Comparison of ENCODE assay signal across 11 cellular contexts in the genomic region with DNA sequence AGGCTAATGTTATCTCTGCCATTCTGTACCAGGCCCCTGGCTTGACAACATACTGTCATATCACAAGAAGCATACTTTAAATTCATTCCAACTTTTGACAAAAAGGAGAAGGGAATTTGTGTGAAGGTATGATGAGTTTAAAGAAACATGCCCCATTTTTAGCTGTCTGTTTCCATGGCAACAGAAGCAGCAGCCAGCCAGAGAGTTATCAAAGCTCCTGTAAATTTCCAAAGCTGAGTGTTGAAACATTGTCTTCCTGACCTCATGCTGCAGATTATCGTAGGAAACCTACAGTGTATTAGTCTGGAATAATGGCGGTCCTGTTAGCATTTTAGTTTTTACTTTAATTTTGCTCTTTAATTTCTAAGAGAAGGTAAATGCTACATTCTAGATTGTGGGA.
A peak's percentile ranks its signal among the peaks of the same experiment; 100 is the strongest.
DNase-seq lines count a peak whose midpoint lies in the region; ATAC-seq and TF ChIP-seq lines count a peak whose summit lies in the region.
"Had no signal": no experiment of that assay in that cellular context is flagged by ENCODE, and none has a peak within 500 bp of the region (broad histone marks: within the 10 kb centered on the region; RNA-seq: fewer than 3 reads in every experiment).

No MANE protein-coding gene starts in this region.

- H3K4me1 Mint-ChIP-seq in activated naive CD4-positive, alpha-beta T cell treated with anti-CD3 and anti-CD28 coated beads, Interleukin-2, amount 50 U/mL, for 24 hours, result peaks cover 71% of the 10 kb centered on the region
- peaks cover 41 to 59% (median 43%) of the 10 kb centered on the region in 3 donors for H3K4me1 Mint-ChIP-seq in T-cell
- H3K4me1 Mint-ChIP-seq in stimulated activated naive CD8-positive, alpha-beta T cell treated with anti-CD3 and anti-CD28 coated beads, Interleukin-15, amount 100 ng/mL, for 72 hours, result peaks cover 41% of the 10 kb centered on the region

- TF ChIP-seq CTCF in fibroblast of the aortic adventitia (IDR thresholded peaks at IDR 0.05; ENCODE audit: insufficient read depth, low read length), result no peak

- H3K36me3 Mint-ChIP-seq in activated naive CD4-positive, alpha-beta T cell treated with anti-CD3 and anti-CD28 coated beads, Interleukin-2, amount 50 U/mL, for 24 hours, result peaks cover 10% of the 10 kb centered on the region
- peaks cover 0 to 4% of the 10 kb centered on the region in 2 donors for H3K36me3 Mint-ChIP-seq in activated naive CD4-positive, alpha-beta T cell treated with anti-CD3 and anti-CD28 coated beads, Interleukin-2, amount 50 U/mL, for 72 hours
- H3K36me3 Mint-ChIP-seq in T-cell, result peaks cover 14% of the 10 kb centered on the region

- H3K9me3 Mint-ChIP-seq in activated naive CD4-positive, alpha-beta T cell treated with anti-CD3 and anti-CD28 coated beads, Interleukin-2, amount 50 U/mL, for 24 hours, result no peaks in the 10 kb centered on the region
- no peaks in the 10 kb centered on the region for H3K9me3 Mint-ChIP-seq in activated naive CD4-positive, alpha-beta T cell treated with anti-CD3 and anti-CD28 coated beads, Interleukin-2, amount 50 U/mL, for 72 hours
- no peaks in the 10 kb centered on the region for H3K9me3 Mint-ChIP-seq in T-cell
- peaks cover 0 to 4% of the 10 kb centered on the region in 2 donors for H3K9me3 Mint-ChIP-seq in stimulated activated naive CD8-positive, alpha-beta T cell treated with anti-CD3 and anti-CD28 coated beads, Interleukin-15, amount 100 ng/mL, for 72 hours

- DNase-seq in activated naive CD4-positive, alpha-beta T cell treated with anti-CD3 and anti-CD28 coated beads, Interleukin-2, amount 50 U/mL, for 72 hours (ENCODE audit: low spot score in 2 of 2), result no peak
- DNase-seq in T-cell (no peak), fibroblast of the aortic adventitia (ENCODE audit: low read depth) (peak; percentile 37), superior temporal gyrus (ENCODE audit: extremely low spot score) (peak; percentile 61), NCI-H2171 (lab: John Stamatoyannopoulos, UW) (no peak)
- no peak for DNase-seq in stimulated activated naive CD8-positive, alpha-beta T cell treated with anti-CD3 and anti-CD28 coated beads, Interleukin-15, amount 100 ng/mL, for 72 hours
- DNase-seq in stimulated activated naive CD4-positive, alpha-beta T cell treated with Interleukin-2 at 50 U/mL for 16 hours (lab: John Stamatoyannopoulos, UW), result no peak
- DNase-seq: activated CD8-positive, alpha-beta memory T cell treated with anti-CD3 and anti-CD28 coated beads, Interleukin-2, amount 50 U/mL, for 4 hours; NCI-H1436 had no signal

- POLR2A ChIA-PET in T-cell (lab: Charles Lee), result interaction anchor here in 1 of 2 donors (0.5 kb wide), 1 partner anchor 396 kb away, joined by 6 read pairs; no protein-coding TSS in a partner anchor

- ATAC-seq in activated naive CD4-positive, alpha-beta T cell treated with anti-CD3 and anti-CD28 coated beads, Interleukin-2, amount 50 U/mL, for 72 hours, result no peak
- ATAC-seq in T-cell (replicated peaks in 1 of 4), result no peak
- ATAC-seq in stimulated activated naive CD8-positive, alpha-beta T cell treated with anti-CD3 and anti-CD28 coated beads, Interleukin-15, amount 100 ng/mL, for 72 hours, result no peak

- H3K4me3 ChIP-seq in fibroblast of the aortic adventitia (ENCODE audit: low read depth, low read length), result no peak overlapping the region
- H3K4me3 ChIP-seq: thoracic aorta had no signal

- peak overlapping the region; percentile 61 for H3K27ac Mint-ChIP-seq in activated naive CD4-positive, alpha-beta T cell treated with anti-CD3 and anti-CD28 coated beads, Interleukin-2, amount 50 U/mL, for 24 hours
- H3K27ac Mint-ChIP-seq in activated naive CD4-positive, alpha-beta T cell treated with anti-CD3 and anti-CD28 coated beads, Interleukin-2, amount 50 U/mL, for 72 hours, result no peak overlapping the region
- peak overlapping the region; percentile 57 to 59 for H3K27ac Mint-ChIP-seq in T-cell
- no peak overlapping the region for H3K27ac Mint-ChIP-seq in stimulated activated naive CD8-positive, alpha-beta T cell treated with anti-CD3 and anti-CD28 coated beads, Interleukin-15, amount 100 ng/mL, for 72 hours

- no peaks in the 10 kb centered on the region for H3K27me3 Mint-ChIP-seq in activated naive CD4-positive, alpha-beta T cell treated with anti-CD3 and anti-CD28 coated beads, Interleukin-2, amount 50 U/mL, for 24 hours
- H3K27me3 Mint-ChIP-seq in T-cell, result no peaks in the 10 kb centered on the region
- H3K27me3 Mint-ChIP-seq in stimulated activated naive CD8-positive, alpha-beta T cell treated with anti-CD3 and anti-CD28 coated beads, Interleukin-15, amount 100 ng/mL, for 72 hours, result no peaks in the 10 kb centered on the region

- no peak overlapping the region for H3K4me3 Mint-ChIP-seq in activated naive CD4-positive, alpha-beta T cell treated with anti-CD3 and anti-CD28 coated beads, Interleukin-2, amount 50 U/mL, for 24 hours
- peak overlapping the region in 1 of 3 donors; percentile 51 for H3K4me3 Mint-ChIP-seq in T-cell
- no peak overlapping the region for H3K4me3 Mint-ChIP-seq in stimulated activated naive CD8-positive, alpha-beta T cell treated with anti-CD3 and anti-CD28 coated beads, Interleukin-15, amount 100 ng/mL, for 72 hours

- CTCF ChIA-PET in T-cell (lab: Charles Lee), result interaction anchor here in 1 of 2 donors (1.0 kb wide), 1 partner anchor 83 kb away, joined by 3 read pairs; no protein-coding TSS in a partner anchor

Comparison
In these comparisons a context has a peak if more than half of its experiments do, and no peak if none do; other contexts are left out.
1. H3K27ac Mint-ChIP-seq: peak in activated naive CD4-positive, alpha-beta T cell treated with anti-CD3 and anti-CD28 coated beads, Interleukin-2, amount 50 U/mL, for 24 hours (single experiment) and T-cell (2 of 2); none in activated naive CD4-positive, alpha-beta T cell treated with anti-CD3 and anti-CD28 coated beads, Interleukin-2, amount 50 U/mL, for 72 hours (0 of 2) and stimulated activated naive CD8-positive, alpha-beta T cell treated with anti-CD3 and anti-CD28 coated beads, Interleukin-15, amount 100 ng/mL, for 72 hours (0 of 2).
2. DNase-seq: peak in fibroblast of the aortic adventitia (single experiment) and superior temporal gyrus (single experiment); none in activated naive CD4-positive, alpha-beta T cell treated with anti-CD3 and anti-CD28 coated beads, Interleukin-2, amount 50 U/mL, for 72 hours (0 of 2), T-cell (0 of 34), NCI-H2171 (single experiment), stimulated activated naive CD8-positive, alpha-beta T cell treated with anti-CD3 and anti-CD28 coated beads, Interleukin-15, amount 100 ng/mL, for 72 hours (0 of 2) and stimulated activated naive CD4-positive, alpha-beta T cell treated with Interleukin-2 at 50 U/mL for 16 hours (single experiment).